ENCODE assay signal across 1 cellular context in the genomic region with DNA sequence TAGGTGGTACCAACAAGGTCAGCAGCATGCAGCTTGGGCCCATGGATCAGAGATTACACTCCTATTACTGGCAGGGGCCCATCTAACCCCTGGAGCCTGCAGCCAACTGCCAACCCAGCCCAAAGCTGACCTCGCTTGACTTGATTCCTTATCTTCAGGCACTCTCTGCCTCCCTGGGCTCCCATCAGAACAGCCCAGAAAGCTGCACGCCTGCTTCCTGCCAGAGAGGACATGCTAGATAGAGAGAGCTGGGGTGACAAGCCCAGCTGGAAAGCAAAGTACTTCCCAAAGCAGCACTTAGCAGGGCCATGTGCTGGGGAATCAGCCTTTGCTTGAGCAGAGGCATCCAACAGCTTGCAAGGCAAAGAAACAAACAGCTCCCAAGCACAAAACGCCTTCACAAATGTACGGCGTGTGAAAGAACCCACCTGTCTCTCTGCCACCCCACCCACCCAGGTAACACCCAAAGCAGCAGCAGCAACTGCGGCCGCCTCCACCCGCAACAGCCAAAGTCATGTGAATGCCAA.
TF ChIP-seq lines count a peak whose summit lies in the region.

No MANE protein-coding gene starts in this region.

TF ChIP-seq in K562, 482 proteins besides CTCF, POLR2A, EP300 and RAD21 (continued from another document and continues in another):
- TF ChIP-seq, protein P1, sequence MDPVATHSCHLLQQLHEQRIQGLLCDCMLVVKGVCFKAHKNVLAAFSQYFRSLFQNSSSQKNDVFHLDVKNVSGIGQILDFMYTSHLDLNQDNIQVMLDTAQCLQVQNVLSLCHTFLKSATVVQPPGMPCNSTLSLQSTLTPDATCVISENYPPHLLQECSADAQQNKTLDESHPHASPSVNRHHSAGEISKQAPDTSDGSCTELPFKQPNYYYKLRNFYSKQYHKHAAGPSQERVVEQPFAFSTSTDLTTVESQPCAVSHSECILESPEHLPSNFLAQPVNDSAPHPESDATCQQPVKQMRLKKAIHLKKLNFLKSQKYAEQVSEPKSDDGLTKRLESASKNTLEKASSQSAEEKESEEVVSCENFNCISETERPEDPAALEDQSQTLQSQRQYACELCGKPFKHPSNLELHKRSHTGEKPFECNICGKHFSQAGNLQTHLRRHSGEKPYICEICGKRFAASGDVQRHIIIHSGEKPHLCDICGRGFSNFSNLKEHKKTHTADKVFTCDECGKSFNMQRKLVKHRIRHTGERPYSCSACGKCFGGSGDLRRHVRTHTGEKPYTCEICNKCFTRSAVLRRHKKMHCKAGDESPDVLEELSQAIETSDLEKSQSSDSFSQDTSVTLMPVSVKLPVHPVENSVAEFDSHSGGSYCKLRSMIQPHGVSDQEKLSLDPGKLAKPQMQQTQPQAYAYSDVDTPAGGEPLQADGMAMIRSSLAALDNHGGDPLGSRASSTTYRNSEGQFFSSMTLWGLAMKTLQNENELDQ (CRISPR knock-in tag; IDR thresholded peaks at IDR 0.05; ENCODE audit: borderline replicate concordance): no peak
- TF ChIP-seq FOXM1 (IDR thresholded peaks at IDR 0.05; ENCODE audit: low read depth): peak; percentile 81; the same call in 1 of the 2 replicates
- no peak for TF ChIP-seq FOXM1 (CRISPR knock-in tag; IDR thresholded peaks at IDR 0.05; ENCODE audit: low read depth)
- TF ChIP-seq RCOR1 (IDR thresholded peaks at IDR 0.05; ENCODE audit: borderline replicate concordance in 1 of 2, low read depth in 2 of 2, low read length in 2 of 2): peak; percentile 86 to 92; a peak in 3 of 4 replicates
- TF ChIP-seq SMC3 (conservative IDR thresholded peaks at IDR 0.05; ENCODE audit: insufficient read depth, low read depth, low read length): 0 out of 2 replicates have a peak, but pooled peaks have one; percentile 8
- TF ChIP-seq MED1 (CRISPR knock-in tag; IDR thresholded peaks at IDR 0.05; ENCODE audit: borderline replicate concordance): no peak
- no peak for TF ChIP-seq ZNF146 (CRISPR knock-in tag; IDR thresholded peaks at IDR 0.05; ENCODE audit: unreplicated experiment)
- TF ChIP-seq TEAD4 (IDR thresholded peaks at IDR 0.05; ENCODE audit: low read length): peak; percentile 99
- no peak for TF ChIP-seq TEAD4 (CRISPR knock-in tag; IDR thresholded peaks at IDR 0.05; ENCODE audit: borderline replicate concordance)
- TF ChIP-seq NR2C2 (CRISPR knock-in tag; IDR thresholded peaks at IDR 0.05): no peak
- peak; percentile 79 for TF ChIP-seq NR2C2 (tag; IDR thresholded peaks at IDR 0.05)
- TF ChIP-seq NFE2L1 (tag; IDR thresholded peaks at IDR 0.05; ENCODE audit: borderline replicate concordance, low read depth): no peak
- no peak for TF ChIP-seq ELF2 (CRISPR knock-in tag; IDR thresholded peaks at IDR 0.05)
- TF ChIP-seq ID3 (CRISPR knock-in tag; IDR thresholded peaks at IDR 0.05): no peak
- TF ChIP-seq ID3 (tag; IDR thresholded peaks at IDR 0.05): no peak
- TF ChIP-seq, protein P2, sequence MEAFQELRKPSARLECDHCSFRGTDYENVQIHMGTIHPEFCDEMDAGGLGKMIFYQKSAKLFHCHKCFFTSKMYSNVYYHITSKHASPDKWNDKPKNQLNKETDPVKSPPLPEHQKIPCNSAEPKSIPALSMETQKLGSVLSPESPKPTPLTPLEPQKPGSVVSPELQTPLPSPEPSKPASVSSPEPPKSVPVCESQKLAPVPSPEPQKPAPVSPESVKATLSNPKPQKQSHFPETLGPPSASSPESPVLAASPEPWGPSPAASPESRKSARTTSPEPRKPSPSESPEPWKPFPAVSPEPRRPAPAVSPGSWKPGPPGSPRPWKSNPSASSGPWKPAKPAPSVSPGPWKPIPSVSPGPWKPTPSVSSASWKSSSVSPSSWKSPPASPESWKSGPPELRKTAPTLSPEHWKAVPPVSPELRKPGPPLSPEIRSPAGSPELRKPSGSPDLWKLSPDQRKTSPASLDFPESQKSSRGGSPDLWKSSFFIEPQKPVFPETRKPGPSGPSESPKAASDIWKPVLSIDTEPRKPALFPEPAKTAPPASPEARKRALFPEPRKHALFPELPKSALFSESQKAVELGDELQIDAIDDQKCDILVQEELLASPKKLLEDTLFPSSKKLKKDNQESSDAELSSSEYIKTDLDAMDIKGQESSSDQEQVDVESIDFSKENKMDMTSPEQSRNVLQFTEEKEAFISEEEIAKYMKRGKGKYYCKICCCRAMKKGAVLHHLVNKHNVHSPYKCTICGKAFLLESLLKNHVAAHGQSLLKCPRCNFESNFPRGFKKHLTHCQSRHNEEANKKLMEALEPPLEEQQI (IDR thresholded peaks at IDR 0.05): no peak; the same call in 1 of the 2 replicates
- TF ChIP-seq ELF1 (tag; IDR thresholded peaks at IDR 0.05): 0 out of 2 replicates have a peak, but pooled peaks have one; percentile 6
- peak; percentile 95 for TF ChIP-seq TAL1 (IDR thresholded peaks at IDR 0.05)
- no peak for TF ChIP-seq PCBP2 (IDR thresholded peaks at IDR 0.05; ENCODE audit: low read depth, low read length, poor library complexity, severe bottlenecking)
- no peak for TF ChIP-seq ZFP36 (IDR thresholded peaks at IDR 0.05; ENCODE audit: low read depth, low read length, partially characterized antibody)
- no peak for TF ChIP-seq C11orf30 (IDR thresholded peaks at IDR 0.05; ENCODE audit: low read depth)
- TF ChIP-seq PHB (CRISPR knock-in tag; IDR thresholded peaks at IDR 0.05): no peak
- TF ChIP-seq CHD4 (IDR thresholded peaks at IDR 0.05; ENCODE audit: insufficient read depth, insufficient replicate concordance, low read depth, low read length, poor library complexity, severe bottlenecking): no peak
- peak; percentile 28; the same call in 1 of the 2 replicates for TF ChIP-seq NFE2 (IDR thresholded peaks at IDR 0.05; ENCODE audit: low read depth)
- TF ChIP-seq SAFB (IDR thresholded peaks at IDR 0.05; ENCODE audit: borderline replicate concordance, low read depth, low read length): no peak
- TF ChIP-seq, protein P3, sequence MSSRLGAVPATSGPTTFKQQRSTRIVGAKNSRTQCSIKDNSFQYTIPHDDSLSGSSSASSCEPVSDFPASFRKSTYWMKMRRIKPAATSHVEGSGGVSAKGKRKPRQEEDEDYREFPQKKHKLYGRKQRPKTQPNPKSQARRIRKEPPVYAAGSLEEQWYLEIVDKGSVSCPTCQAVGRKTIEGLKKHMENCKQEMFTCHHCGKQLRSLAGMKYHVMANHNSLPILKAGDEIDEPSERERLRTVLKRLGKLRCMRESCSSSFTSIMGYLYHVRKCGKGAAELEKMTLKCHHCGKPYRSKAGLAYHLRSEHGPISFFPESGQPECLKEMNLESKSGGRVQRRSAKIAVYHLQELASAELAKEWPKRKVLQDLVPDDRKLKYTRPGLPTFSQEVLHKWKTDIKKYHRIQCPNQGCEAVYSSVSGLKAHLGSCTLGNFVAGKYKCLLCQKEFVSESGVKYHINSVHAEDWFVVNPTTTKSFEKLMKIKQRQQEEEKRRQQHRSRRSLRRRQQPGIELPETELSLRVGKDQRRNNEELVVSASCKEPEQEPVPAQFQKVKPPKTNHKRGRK (tag; IDR thresholded peaks at IDR 0.05): no peak
- no peak for TF ChIP-seq STAT6 (CRISPR knock-in tag; IDR thresholded peaks at IDR 0.05)
- TF ChIP-seq HMG20A (CRISPR knock-in tag; conservative IDR thresholded peaks at IDR 0.05): no peak
- peak; percentile 99 for TF ChIP-seq CBFA2T3 (IDR thresholded peaks at IDR 0.05)
- no peak for TF ChIP-seq NR1H2 (CRISPR knock-in tag; IDR thresholded peaks at IDR 0.05)
- TF ChIP-seq DNMT1 (IDR thresholded peaks at IDR 0.05): no peak
- TF ChIP-seq FOXJ3 (CRISPR knock-in tag; IDR thresholded peaks at IDR 0.05): no peak
- no peak for TF ChIP-seq NFXL1 (CRISPR knock-in tag; IDR thresholded peaks at IDR 0.05)
- peak; percentile 52; the same call in 1 of the 2 replicates for TF ChIP-seq MTA1 (IDR thresholded peaks at IDR 0.05; ENCODE audit: borderline replicate concordance)
- no peak for TF ChIP-seq SPI1 (IDR thresholded peaks at IDR 0.05; ENCODE audit: borderline replicate concordance, low read depth, low read length)
- no peak for TF ChIP-seq CBX5 (IDR thresholded peaks at IDR 0.05; ENCODE audit: borderline replicate concordance, low read depth)
- no peak for TF ChIP-seq PHTF2 (CRISPR knock-in tag; IDR thresholded peaks at IDR 0.05)
- TF ChIP-seq POLR2G (IDR thresholded peaks at IDR 0.05; ENCODE audit: low read depth, low read length): no peak
- no peak for TF ChIP-seq THRB (CRISPR knock-in tag; conservative IDR thresholded peaks at IDR 0.05)
- TF ChIP-seq CREB1 (IDR thresholded peaks at IDR 0.05): peak; percentile 73; the same call in 1 of the 2 replicates
- TF ChIP-seq CREB1 (CRISPR knock-in tag; IDR thresholded peaks at IDR 0.05): no peak
- peak; percentile 92 for TF ChIP-seq BHLHE40 (IDR thresholded peaks at IDR 0.05; ENCODE audit: low read length)
- TF ChIP-seq, protein P4, sequence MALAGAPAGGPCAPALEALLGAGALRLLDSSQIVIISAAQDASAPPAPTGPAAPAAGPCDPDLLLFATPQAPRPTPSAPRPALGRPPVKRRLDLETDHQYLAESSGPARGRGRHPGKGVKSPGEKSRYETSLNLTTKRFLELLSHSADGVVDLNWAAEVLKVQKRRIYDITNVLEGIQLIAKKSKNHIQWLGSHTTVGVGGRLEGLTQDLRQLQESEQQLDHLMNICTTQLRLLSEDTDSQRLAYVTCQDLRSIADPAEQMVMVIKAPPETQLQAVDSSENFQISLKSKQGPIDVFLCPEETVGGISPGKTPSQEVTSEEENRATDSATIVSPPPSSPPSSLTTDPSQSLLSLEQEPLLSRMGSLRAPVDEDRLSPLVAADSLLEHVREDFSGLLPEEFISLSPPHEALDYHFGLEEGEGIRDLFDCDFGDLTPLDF (CRISPR knock-in tag; IDR thresholded peaks at IDR 0.05): no peak
- TF ChIP-seq NBN (IDR thresholded peaks at IDR 0.05; ENCODE audit: low read depth): no peak
- no peak for TF ChIP-seq E2F4 (CRISPR knock-in tag; IDR thresholded peaks at IDR 0.05; ENCODE audit: low read depth)
- TF ChIP-seq, protein P5, sequence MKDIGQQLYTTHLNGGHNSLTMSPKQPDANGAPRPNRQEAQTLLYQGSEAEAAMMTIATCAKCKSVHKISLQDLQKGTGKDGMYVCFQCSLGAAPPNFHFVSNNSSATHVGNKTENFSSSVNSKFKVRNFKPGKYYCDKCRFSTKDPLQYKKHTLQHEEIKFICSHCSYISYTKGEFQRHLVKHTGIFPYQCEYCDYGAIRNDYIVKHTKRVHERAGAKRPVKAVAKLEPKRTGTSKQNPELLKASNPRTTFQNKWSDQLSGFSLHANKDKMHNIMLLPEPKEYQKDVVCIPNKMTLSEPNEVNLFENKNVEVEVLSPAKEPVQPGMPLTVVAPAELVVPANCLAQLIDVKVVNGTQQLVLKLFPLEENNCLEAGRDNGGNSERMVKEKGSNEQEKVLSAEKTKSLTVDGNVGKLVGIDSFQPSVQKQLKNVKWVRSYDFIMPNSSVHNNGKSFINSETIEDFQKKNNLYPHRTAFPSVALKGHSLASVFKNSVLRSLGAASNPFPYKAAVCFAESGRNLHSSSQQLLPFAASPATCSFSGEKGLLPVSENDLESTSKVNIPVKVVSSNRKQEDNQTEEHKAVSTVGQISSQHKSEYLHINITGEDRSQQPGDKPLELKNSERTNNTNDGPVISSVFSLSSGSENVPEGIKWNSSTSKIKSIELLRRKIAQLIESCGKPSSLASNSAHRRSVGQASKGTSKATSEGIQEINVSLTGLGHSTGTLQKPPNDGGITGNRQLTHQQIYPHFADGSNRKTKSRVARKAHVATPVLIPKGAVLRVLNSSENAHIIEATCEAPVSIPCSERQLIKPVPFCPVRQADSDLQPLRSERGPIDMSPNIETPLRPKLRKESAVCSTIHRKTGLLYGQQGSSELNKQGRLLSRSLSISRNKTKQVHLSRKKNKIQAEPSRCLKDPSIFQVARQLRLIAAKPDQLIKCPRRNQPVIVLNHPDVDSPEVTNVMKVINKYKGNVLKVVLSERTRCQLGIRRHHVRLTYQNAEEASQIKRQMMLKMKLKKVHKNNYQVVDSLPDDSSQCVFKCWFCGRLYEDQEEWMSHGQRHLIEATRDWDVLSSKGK (CRISPR knock-in tag; IDR thresholded peaks at IDR 0.05): no peak
- no peak for TF ChIP-seq NR3C1 (CRISPR knock-in tag; IDR thresholded peaks at IDR 0.05)
